ENCODE assay signal across 8 cellular contexts in the genomic region with DNA sequence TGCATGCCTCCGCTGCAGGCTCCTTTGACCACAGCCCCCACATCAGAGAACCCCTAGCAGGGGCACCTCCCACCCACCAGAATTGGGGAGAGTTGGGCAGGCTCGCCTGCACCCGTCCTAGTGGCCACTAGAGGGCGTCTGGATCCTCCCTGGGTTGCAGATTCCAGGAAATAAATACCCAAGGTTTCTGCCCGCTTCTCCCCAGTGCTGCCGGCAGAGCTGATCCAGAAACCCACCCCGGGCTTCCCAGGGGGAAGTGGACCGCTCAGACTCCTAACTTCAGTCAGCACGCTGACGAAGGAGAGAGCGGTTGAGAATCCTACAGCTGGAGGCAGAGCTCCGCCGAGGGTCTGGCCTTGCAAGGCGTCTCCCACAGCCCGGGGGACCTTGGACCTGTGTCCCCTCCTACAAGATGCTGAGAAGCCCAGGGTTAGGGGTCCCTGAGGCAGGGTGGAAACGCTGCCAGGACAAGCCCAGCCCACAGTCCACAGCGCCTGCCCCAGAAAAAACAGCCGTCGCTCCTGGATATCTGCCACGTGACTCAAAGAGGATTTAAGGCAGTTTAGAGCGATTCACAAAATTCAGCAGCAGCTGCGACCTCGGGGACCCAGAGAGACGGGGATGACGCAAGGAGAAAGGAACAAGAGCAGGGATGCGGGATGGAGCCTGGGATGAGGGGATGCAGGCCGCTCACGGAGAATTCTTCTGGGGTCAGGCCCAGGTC. TPM values are rescaled to one million over a fixed set of nuclear protein-coding genes. Genes with fewer than 3 reads are reported as not detected.
DNase-seq lines count a peak whose midpoint lies in the region; ATAC-seq, FAIRE-seq and TF ChIP-seq lines count a peak whose summit lies in the region.

No MANE protein-coding gene starts in this region.

- H3K27me3 ChIP-seq in MG63, result peaks cover 6% of the 10 kb centered on the region
- no peaks in the 10 kb centered on the region for H3K27me3 ChIP-seq in bronchial epithelial cell (ENCODE audit: control insufficient read depth, insufficient read depth, low read length)
- peaks cover 50% of the 10 kb centered on the region for H3K27me3 ChIP-seq in smooth muscle cell (ENCODE audit: low read depth)

- H3K79me2 ChIP-seq in smooth muscle cell (ENCODE audit: low read depth), result no peaks in the 10 kb centered on the region

- H3K9ac ChIP-seq in smooth muscle cell (ENCODE audit: low read depth), result peak overlapping the region; percentile 39

- no peaks in the 10 kb centered on the region for H3F3A ChIP-seq in smooth muscle cell (ENCODE audit: low read depth)

- H2AFZ ChIP-seq in smooth muscle cell (ENCODE audit: low read depth), result peak overlapping the region; percentile 93

- H3K4me3 Mint-ChIP-seq in CD14-positive monocyte, result peak overlapping the region; percentile 65 to 78

- H3K4me1 ChIP-seq in smooth muscle cell (ENCODE audit: low read depth), result peaks cover 3% of the 10 kb centered on the region

- no peaks in the 10 kb centered on the region for H3K36me3 ChIP-seq in MG63
- no peaks in the 10 kb centered on the region for H3K36me3 ChIP-seq in bronchial epithelial cell (ENCODE audit: control insufficient read depth, insufficient read depth, low read length)
- H3K36me3 ChIP-seq in smooth muscle cell (ENCODE audit: low read depth), result no peaks in the 10 kb centered on the region

- 12% methylated on average over 28 of the region's 28 CpGs for WGBS in smooth muscle cell (ENCODE audit: low lambda C conversion rate)

- no peak for FAIRE-seq in bronchial epithelial cell (lab: Jason Lieb, UNC)

- peak overlapping the region; percentile 97 for H3K4me2 ChIP-seq in smooth muscle cell

- H3K9me3 Mint-ChIP-seq in CD14-positive monocyte, result peaks cover 0 to 6% (median 0%) of the 10 kb centered on the region in 7 donors

- no peaks in the 10 kb centered on the region for H3K9me3 ChIP-seq in MG63
- H3K9me3 ChIP-seq in smooth muscle cell (replicated peaks; ENCODE audit: low read depth), result no peaks in the 10 kb centered on the region

- intact Hi-C loops in CD14-positive monocyte (cut with micrococcal nuclease), result loop anchor here (2.0 to 5.0 kb wide), 2 partner anchors 179 to 181 kb away; no protein-coding TSS in a partner anchor

- peak; percentile 54 for ATAC-seq in GM19372 (IDR thresholded peaks at IDR 0.05; ENCODE audit: low read depth, unreplicated experiment)

- peak overlapping the region; percentile 48 for H3K4me3 ChIP-seq in MG63
- peak overlapping the region; percentile 4 for H3K4me3 ChIP-seq in bronchial epithelial cell (ENCODE audit: low read depth, low read length)
- peak overlapping the region; percentile 60 for H3K4me3 ChIP-seq in smooth muscle cell

- no peak overlapping the region for H3K27ac Mint-ChIP-seq in CD14-positive monocyte

- peaks cover 0 to 3% of the 10 kb centered on the region in 2 donors for H3K36me3 Mint-ChIP-seq in CD14-positive monocyte

- H3K27ac ChIP-seq in VCaP (peak overlapping the region; percentile 31; the same call in 1 of the 2 replicates), smooth muscle cell (ENCODE audit: low read depth) (no peak overlapping the region)

- TF ChIP-seq CTCF in CD14-positive monocyte (IDR thresholded peaks at IDR 0.05), result peak; percentile 98
- peak; percentile 99 for TF ChIP-seq CTCF in VCaP (conservative IDR thresholded peaks at IDR 0.05)
- TF ChIP-seq CTCF in bronchial epithelial cell (IDR thresholded peaks at IDR 0.05; ENCODE audit: insufficient read depth, low read length, severe bottlenecking), result peak; percentile 94
- peak; percentile 94 for TF ChIP-seq CTCF in smooth muscle cell (IDR thresholded peaks at IDR 0.05; ENCODE audit: borderline replicate concordance, insufficient read depth, poor library complexity, severe bottlenecking)

- peaks cover 33 to 44% (median 37%) of the 10 kb centered on the region in 3 donors for H3K27me3 Mint-ChIP-seq in CD14-positive monocyte (ENCODE audit: low read depth in 3 of 3)

- DNase-seq in CD14-positive monocyte (ENCODE audit: low spot score) (no peak), MG63 (peak; percentile 62), bronchial epithelial cell (ENCODE audit: low read depth) (peak; percentile 12), islet precursor cell (peak; percentile 84), smooth muscle cell (lab: John Stamatoyannopoulos, UW; ENCODE audit: unreplicated experiment) (peak; percentile 33), KG1 (lab: John Stamatoyannopoulos, UW) (no peak)

- peaks cover 6% of the 10 kb centered on the region for H3K4me1 Mint-ChIP-seq in CD14-positive monocyte

- no peaks in the 10 kb centered on the region for H4K20me1 ChIP-seq in smooth muscle cell (ENCODE audit: low read depth)

RNA-seq across cellular contexts. Expression of gene PHACTR3, which starts 32.6 kb away (rescaled TPM):
- polyA plus RNA-seq in CD14-positive monocyte, result under 1 TPM in 1 of 2 donors, not detected in 1; 0.11 TPM
- not detected in 2 replicates for total RNA-seq in MG63 (2014; rRNA removed; shearing (Covaris generic); ENCODE audit: low replicate concordance)
- total RNA-seq in bronchial epithelial cell, result 15.0 and 32.0 TPM in 2 replicates
- total RNA-seq in smooth muscle cell, result 0.76 and 1.3 TPM in 2 replicates
- 1.7 and 2.6 TPM in 2 replicates for polyA plus RNA-seq in smooth muscle cell

Comparison
In these comparisons a context has a peak if more than half of its experiments do, and no peak if none do; other contexts are left out.
1. DNase-seq: peak in MG63 (single experiment), bronchial epithelial cell (single experiment), islet precursor cell (single experiment) and smooth muscle cell (single experiment); none in CD14-positive monocyte (single experiment) and KG1 (single experiment).
2. H3K4me3 ChIP-seq: peak in every context shown above with its lines; median percentile 60 in smooth muscle cell; 48 in MG63; 4 in bronchial epithelial cell.
3. Peak in every context shown above with its lines, with median percentiles within 50 percentile points of each other: CTCF ChIP-seq.